ENCODE assay signal across 10 cellular contexts in genomic region chr16:9904526-9904925, GRCh38.
"Had no signal": no experiment of that assay in that cellular context is flagged by ENCODE, and none has a peak within 500 bp of the region (broad histone marks: within the 10 kb centered on the region; RNA-seq: fewer than 3 reads in every experiment).

No MANE protein-coding gene starts in this region.

- H2AFZ ChIP-seq: GM23248 had no signal

- H3K36me3 ChIP-seq: HAP-1 had no signal

- FAIRE-seq: HepG2 had no signal

- H3K27me3 Mint-ChIP-seq: IgD-negative memory B cell had no signal

- H3K4me1 Mint-ChIP-seq: IgD-negative memory B cell had no signal

- H3K27ac ChIP-seq: GM23248, HL-60 had no signal

- DNase-seq: GM23248, GOT3, H7, HFFc6, KG1 had no signal

- ATAC-seq: HCT116, HepG2 had no signal

- H3K9ac ChIP-seq: GM23248 had no signal

- H3K36me3 Mint-ChIP-seq: IgD-negative memory B cell had no signal

- H3K4me3 Mint-ChIP-seq: HFFc6, IgD-negative memory B cell had no signal

- H3K27ac Mint-ChIP-seq: HFFc6, IgD-negative memory B cell had no signal

- H3K4me3 ChIP-seq: GM23248, HAP-1 had no signal

- H3K4me1 ChIP-seq: HAP-1 had no signal

- H3K9me3 ChIP-seq: HAP-1 had no signal
